Comparison of ENCODE assay signal across 17 cellular contexts in genomic region chr2:221085376-221085900, GRCh38.
"Had no signal": no experiment of that assay in that cellular context is flagged by ENCODE, and none has a peak within 500 bp of the region (broad histone marks: within the 10 kb centered on the region; RNA-seq: fewer than 3 reads in every experiment).

No MANE protein-coding gene starts in this region.

- ATAC-seq: activated naive CD8-positive, alpha-beta T cell treated with anti-CD3 and anti-CD28 coated beads, Interleukin-2, amount 50 U/mL, for 24 hours; activated T-helper 17 cell treated with anti-CD3 and anti-CD28 coated beads, Interleukin-2, amount 50 U/mL, for 72 hours; foreskin keratinocyte; naive thymus-derived CD4-positive, alpha-beta T cell; sciatic nerve had no signal

- DNase-seq: activated CD4-positive, CD25-positive, alpha-beta regulatory T cell treated with anti-CD3 and anti-CD28 coated beads, Interleukin-2, amount 50 U/mL, for 72 hours; activated naive CD4-positive, alpha-beta T cell treated with anti-CD3 and anti-CD28 coated beads for 36 hours; activated naive CD8-positive, alpha-beta T cell treated with anti-CD3 and anti-CD28 coated beads, Interleukin-2, amount 50 U/mL, for 24 hours; activated T-cell treated with anti-CD3 and anti-CD28 coated beads for 4 hours; dermis blood vessel endothelial cell; foreskin keratinocyte; glutamatergic neuron; kidney; left lung; mammary epithelial cell; naive thymus-derived CD4-positive, alpha-beta T cell; ovary had no signal

- H3K4me3 Mint-ChIP-seq: activated naive CD4-positive, alpha-beta T cell treated with anti-CD3 and anti-CD28 coated beads for 36 hours; activated naive CD8-positive, alpha-beta T cell treated with anti-CD3 and anti-CD28 coated beads, Interleukin-2, amount 50 U/mL, for 24 hours; activated T-helper 17 cell treated with anti-CD3 and anti-CD28 coated beads, Interleukin-2, amount 50 U/mL, for 72 hours; naive thymus-derived CD4-positive, alpha-beta T cell; stimulated activated naive CD8-positive, alpha-beta T cell treated with anti-CD3 and anti-CD28 coated beads, Interleukin-15, Interleukin-2, amounts not matched to agents 100 ng/mL and 50 ng/mL, for 24 hours; type B pancreatic cell had no signal

- H3K9me3 ChIP-seq: ascending aorta, left lung, ovary had no signal

- H3K36me3 Mint-ChIP-seq: naive thymus-derived CD4-positive, alpha-beta T cell; type B pancreatic cell had no signal

- H3K36me3 ChIP-seq: ascending aorta, left lung, ovary had no signal

- H3K27me3 ChIP-seq: ascending aorta, foreskin keratinocyte, left lung, ovary had no signal

- H3K27ac Mint-ChIP-seq: activated naive CD4-positive, alpha-beta T cell treated with anti-CD3 and anti-CD28 coated beads for 36 hours; activated naive CD8-positive, alpha-beta T cell treated with anti-CD3 and anti-CD28 coated beads, Interleukin-2, amount 50 U/mL, for 24 hours; activated T-helper 17 cell treated with anti-CD3 and anti-CD28 coated beads, Interleukin-2, amount 50 U/mL, for 72 hours; naive thymus-derived CD4-positive, alpha-beta T cell; stimulated activated naive CD8-positive, alpha-beta T cell treated with anti-CD3 and anti-CD28 coated beads, Interleukin-15, Interleukin-2, amounts not matched to agents 100 ng/mL and 50 ng/mL, for 24 hours; type B pancreatic cell had no signal

- H3K4me1 Mint-ChIP-seq: activated naive CD8-positive, alpha-beta T cell treated with anti-CD3 and anti-CD28 coated beads, Interleukin-2, amount 50 U/mL, for 24 hours; activated T-helper 17 cell treated with anti-CD3 and anti-CD28 coated beads, Interleukin-2, amount 50 U/mL, for 72 hours; naive thymus-derived CD4-positive, alpha-beta T cell had no signal

- H3K27me3 Mint-ChIP-seq: activated naive CD8-positive, alpha-beta T cell treated with anti-CD3 and anti-CD28 coated beads, Interleukin-2, amount 50 U/mL, for 24 hours; activated T-helper 17 cell treated with anti-CD3 and anti-CD28 coated beads, Interleukin-2, amount 50 U/mL, for 72 hours had no signal

- H3K4me1 ChIP-seq: ascending aorta, foreskin keratinocyte, left lung had no signal

- H3K4me3 ChIP-seq: ascending aorta, left lung, ovary had no signal

- H3K9me3 Mint-ChIP-seq: activated naive CD4-positive, alpha-beta T cell treated with anti-CD3 and anti-CD28 coated beads for 36 hours; activated naive CD8-positive, alpha-beta T cell treated with anti-CD3 and anti-CD28 coated beads, Interleukin-2, amount 50 U/mL, for 24 hours; activated T-helper 17 cell treated with anti-CD3 and anti-CD28 coated beads, Interleukin-2, amount 50 U/mL, for 72 hours; naive thymus-derived CD4-positive, alpha-beta T cell; stimulated activated naive CD8-positive, alpha-beta T cell treated with anti-CD3 and anti-CD28 coated beads, Interleukin-15, Interleukin-2, amounts not matched to agents 100 ng/mL and 50 ng/mL, for 24 hours; type B pancreatic cell had no signal
